15 cellular contexts compared by ENCODE assay signal in genomic region chr7:86600506-86601290, GRCh38. TPM values are rescaled to one million over a fixed set of nuclear protein-coding genes. Genes with fewer than 3 reads are reported as not detected.
DNase-seq lines count a peak whose midpoint lies in the region; ATAC-seq and TF ChIP-seq lines count a peak whose summit lies in the region.
"Had no signal": no experiment of that assay in that cellular context is flagged by ENCODE, and none has a peak within 500 bp of the region (broad histone marks: within the 10 kb centered on the region; RNA-seq: fewer than 3 reads in every experiment).

No MANE protein-coding gene starts in this region.

- no peak overlapping the region for H3K4me3 Mint-ChIP-seq in naive thymus-derived CD4-positive, alpha-beta T cell
- H3K4me3 Mint-ChIP-seq: dendritic cell treated with granulocyte-macrophage colony-stimulating factor and Interleukin-4, amounts not matched to agents 40 ng/mL and 50 ng/mL, for 4 days; mesothelial cell of epicardium had no signal

- no peak overlapping the region for H2AFZ ChIP-seq in smooth muscle cell (ENCODE audit: low read depth)

- ATAC-seq in HG02885 (IDR thresholded peaks at IDR 0.05; ENCODE audit: poor library complexity, unreplicated experiment): peak; percentile 46
- ATAC-seq in gastroesophageal sphincter: peak; percentile 31
- no peak for ATAC-seq in HG03378 (IDR thresholded peaks at IDR 0.05; ENCODE audit: unreplicated experiment)
- ATAC-seq in GM18861 (IDR thresholded peaks at IDR 0.05; ENCODE audit: unreplicated experiment): no peak
- no peak for ATAC-seq in naive thymus-derived CD4-positive, alpha-beta T cell

- H3K27me3 ChIP-seq in gastroesophageal sphincter (no peaks in the 10 kb centered on the region), smooth muscle cell (ENCODE audit: low read depth) (no peaks in the 10 kb centered on the region)
- H3K27me3 ChIP-seq in naive thymus-derived CD4-positive, alpha-beta T cell (ENCODE audit: control insufficient read depth in 2 of 2, insufficient read depth in 2 of 2, low read length in 2 of 2): no peaks in the 10 kb centered on the region

- H3K4me2 ChIP-seq in smooth muscle cell: no peak overlapping the region

- H3K27me3 Mint-ChIP-seq in naive thymus-derived CD4-positive, alpha-beta T cell: no peaks in the 10 kb centered on the region
- H3K27me3 Mint-ChIP-seq: dendritic cell treated with granulocyte-macrophage colony-stimulating factor and Interleukin-4, amounts not matched to agents 40 ng/mL and 50 ng/mL, for 4 days had no signal

- POLR2A ChIA-PET in naive thymus-derived CD4-positive, alpha-beta T cell (lab: Charles Lee): no interaction called here

- TF ChIP-seq EP300 in gastroesophageal sphincter (IDR thresholded peaks at IDR 0.05): no peak

- H3K36me3 Mint-ChIP-seq in naive thymus-derived CD4-positive, alpha-beta T cell: peaks cover 0 to 3% (median 0%) of the 10 kb centered on the region in 5 donors
- H3K36me3 Mint-ChIP-seq: mesothelial cell of epicardium had no signal

- H3K4me1 ChIP-seq in gastroesophageal sphincter (no peaks in the 10 kb centered on the region), smooth muscle cell (ENCODE audit: low read depth) (no peaks in the 10 kb centered on the region)
- H3K4me1 ChIP-seq in naive thymus-derived CD4-positive, alpha-beta T cell (ENCODE audit: control insufficient read depth in 2 of 2, insufficient read depth in 2 of 2, low read length in 2 of 2): no peaks in the 10 kb centered on the region

- H3K36me3 ChIP-seq in gastroesophageal sphincter (no peaks in the 10 kb centered on the region), smooth muscle cell (ENCODE audit: low read depth) (no peaks in the 10 kb centered on the region)
- H3K36me3 ChIP-seq in naive thymus-derived CD4-positive, alpha-beta T cell (ENCODE audit: control insufficient read depth in 2 of 3, insufficient read depth in 3 of 3, low read length in 3 of 3): no peaks in the 10 kb centered on the region

- no peak overlapping the region for H3K9ac ChIP-seq in smooth muscle cell (ENCODE audit: low read depth)

- H3K79me2 ChIP-seq in smooth muscle cell (ENCODE audit: low read depth): no peaks in the 10 kb centered on the region

- H3K27ac ChIP-seq in gastroesophageal sphincter: no peak overlapping the region
- H3K27ac ChIP-seq in smooth muscle cell (ENCODE audit: low read depth): no peak overlapping the region
- no peak overlapping the region for H3K27ac ChIP-seq in naive thymus-derived CD4-positive, alpha-beta T cell (ENCODE audit: low read depth, low read length)

- H3K4me1 Mint-ChIP-seq in naive thymus-derived CD4-positive, alpha-beta T cell: no peaks in the 10 kb centered on the region
- H3K4me1 Mint-ChIP-seq: mesothelial cell of epicardium had no signal

- TF ChIP-seq POLR2A in gastroesophageal sphincter (IDR thresholded peaks at IDR 0.05): no peak

- H4K20me1 ChIP-seq in smooth muscle cell (ENCODE audit: low read depth): no peaks in the 10 kb centered on the region

- no peaks in the 10 kb centered on the region for H3K9me3 ChIP-seq in gastroesophageal sphincter
- no peaks in the 10 kb centered on the region for H3K9me3 ChIP-seq in smooth muscle cell (replicated peaks; ENCODE audit: low read depth)
- no peaks in the 10 kb centered on the region for H3K9me3 ChIP-seq in naive thymus-derived CD4-positive, alpha-beta T cell (ENCODE audit: control insufficient read depth in 2 of 3, low read length in 3 of 3)

- DNase-seq in ELF-1 (ENCODE audit: low read depth, low spot score) (peak; percentile 21), posterior cingulate gyrus (peak; percentile 58 to 97 (median 72)), smooth muscle cell (lab: John Stamatoyannopoulos, UW; ENCODE audit: unreplicated experiment) (no peak)
- DNase-seq in naive thymus-derived CD4-positive, alpha-beta T cell: no peak
- DNase-seq: NCI-H1694; stimulated activated CD4-positive, alpha-beta T cell treated with anti-CD3 and anti-CD28 coated beads, Interleukin-2, amount 100 ng/mL, for 24 hours had no signal

- H3K4me3 ChIP-seq in gastroesophageal sphincter (no peak overlapping the region), smooth muscle cell (no peak overlapping the region)
- H3K4me3 ChIP-seq in naive thymus-derived CD4-positive, alpha-beta T cell (ENCODE audit: low read length): no peak overlapping the region

- intact Hi-C loops in posterior cingulate gyrus (cut with DNase I): loop anchor here (2.0 kb wide), 2 partner anchors 214 to 304 kb away; no protein-coding TSS in a partner anchor
- intact Hi-C loops in naive thymus-derived CD4-positive, alpha-beta T cell (cut with micrococcal nuclease): no loop called here

- no peak overlapping the region for H3K27ac Mint-ChIP-seq in naive thymus-derived CD4-positive, alpha-beta T cell
- H3K27ac Mint-ChIP-seq: dendritic cell treated with granulocyte-macrophage colony-stimulating factor and Interleukin-4, amounts not matched to agents 40 ng/mL and 50 ng/mL, for 4 days; mesothelial cell of epicardium had no signal

- no peaks in the 10 kb centered on the region for H3F3A ChIP-seq in smooth muscle cell (ENCODE audit: low read depth)

- CTCF ChIA-PET in naive thymus-derived CD4-positive, alpha-beta T cell (lab: Charles Lee): no interaction called here

- TF ChIP-seq CTCF in gastroesophageal sphincter (IDR thresholded peaks at IDR 0.05) (no peak), smooth muscle cell (IDR thresholded peaks at IDR 0.05; ENCODE audit: borderline replicate concordance, insufficient read depth, poor library complexity, severe bottlenecking) (no peak)

- peaks cover 0 to 7% (median 2%) of the 10 kb centered on the region in 11 donors for H3K9me3 Mint-ChIP-seq in naive thymus-derived CD4-positive, alpha-beta T cell
- H3K9me3 Mint-ChIP-seq: mesothelial cell of epicardium had no signal

- 61 to 65% methylated on average over 2 to 3 of the region's 6 CpGs for WGBS in gastroesophageal sphincter (ENCODE audit: low coverage in 1 of 2), 2 donors
- 83% methylated on average over 6 of the region's 6 CpGs for WGBS in smooth muscle cell (ENCODE audit: low lambda C conversion rate)

RNA-seq across cellular contexts. Expression of gene GRM3, which starts 43.0 kb away (rescaled TPM):
- total RNA-seq in gastroesophageal sphincter (not detected), smooth muscle cell (not detected in 2 replicates)
- polyA plus RNA-seq in smooth muscle cell: 0.06 and 0.35 TPM in 2 replicates
- not detected for total RNA-seq in naive thymus-derived CD4-positive, alpha-beta T cell
- polyA plus RNA-seq in naive thymus-derived CD4-positive, alpha-beta T cell: not detected
- total RNA-seq: Daoy, mesothelial cell of epicardium, pulmonary artery endothelial cell had no signal
- polyA plus RNA-seq: BJ had no signal

Comparison
In these comparisons a context has a peak if more than half of its experiments do, and no peak if none do; other contexts are left out.
1. DNase-seq: peak in ELF-1 (single experiment) and posterior cingulate gyrus (10 of 10); none in smooth muscle cell (single experiment) and naive thymus-derived CD4-positive, alpha-beta T cell (0 of 9).
2. ATAC-seq: peak in HG02885 (single experiment) and gastroesophageal sphincter (single experiment); none in HG03378 (single experiment), GM18861 (single experiment) and naive thymus-derived CD4-positive, alpha-beta T cell (single experiment).